22 cellular contexts compared by ENCODE assay signal in genomic region chr1:54132485-54132884, GRCh38. TPM values are rescaled to one million over a fixed set of nuclear protein-coding genes. Genes with fewer than 3 reads are reported as not detected.
"Had no signal": no experiment of that assay in that cellular context is flagged by ENCODE, and none has a peak within 500 bp of the region (broad histone marks: within the 10 kb centered on the region; RNA-seq: fewer than 3 reads in every experiment).

No MANE protein-coding gene starts in this region.

- H3K4me1 Mint-ChIP-seq: natural killer cell; stimulated activated naive B cell treated with anti-CD40 and anti-IgM and Interleukin-4, amounts not matched to agents 10 μg/mL and 1 μg/mL and 100 μg/mL, for 72 hours had no signal

- H3K4me3 Mint-ChIP-seq: activated T-cell treated with anti-CD3 and anti-CD28 coated beads, Interleukin-2, amount 50 U/mL, for 72 hours; dendritic cell treated with granulocyte-macrophage colony-stimulating factor and Interleukin-4, amounts not matched to agents 40 ng/mL and 50 ng/mL, for 4 days; natural killer cell; stimulated activated naive B cell treated with anti-CD40 and anti-IgM and Interleukin-4, amounts not matched to agents 10 μg/mL and 1 μg/mL and 100 μg/mL, for 72 hours; T-helper 2 cell treated with Interferon-gamma antibody and Interleukin-4, amounts not matched to agents 5 μg/mL and 100 μg/mL, for 36 hours had no signal

- H3K36me3 ChIP-seq: esophagus muscularis mucosa, gastroesophageal sphincter, heart left ventricle, neutrophil, spleen, thoracic aorta had no signal

- H3K36me3 Mint-ChIP-seq: natural killer cell; stimulated activated naive B cell treated with anti-CD40 and anti-IgM and Interleukin-4, amounts not matched to agents 10 μg/mL and 1 μg/mL and 100 μg/mL, for 72 hours had no signal

- H3K4me1 ChIP-seq: esophagus muscularis mucosa, gastroesophageal sphincter, heart left ventricle had no signal

- DNase-seq: activated CD4-positive, alpha-beta T cell treated with anti-CD3 and anti-CD28 coated beads, Interleukin-2, amount 50 U/mL, for 1 hour; activated CD8-positive, alpha-beta memory T cell treated with anti-CD3 and anti-CD28 coated beads for 24 hours; activated CD8-positive, alpha-beta memory T cell treated with anti-CD3 and anti-CD28 coated beads, Interleukin-2, amount 50 U/mL, for 48 hours; activated effector memory CD4-positive, alpha-beta T cell treated with anti-CD3 and anti-CD28 coated beads, Interleukin-2, amount 50 U/mL, for 16 hours; activated naive CD4-positive, alpha-beta T cell treated with anti-CD3 and anti-CD28 coated beads, Interleukin-2, amount 50 U/mL, for 16 hours; activated T-cell treated with anti-CD3 and anti-CD28 coated beads, Interleukin-2, amount 50 U/mL, for 72 hours; amniotic stem cell; effector CD8-positive, alpha-beta T cell; heart left ventricle; natural killer cell; spleen; stimulated activated naive B cell treated with anti-CD40 and anti-IgM and Interleukin-4, amounts not matched to agents 10 μg/mL and 1 μg/mL and 100 μg/mL, for 72 hours had no signal

- H3K9me3 Mint-ChIP-seq: activated T-cell treated with anti-CD3 and anti-CD28 coated beads, Interleukin-2, amount 50 U/mL, for 72 hours; dendritic cell treated with granulocyte-macrophage colony-stimulating factor and Interleukin-4, amounts not matched to agents 40 ng/mL and 50 ng/mL, for 4 days; natural killer cell; stimulated activated naive B cell treated with anti-CD40 and anti-IgM and Interleukin-4, amounts not matched to agents 10 μg/mL and 1 μg/mL and 100 μg/mL, for 72 hours; T-helper 2 cell treated with Interferon-gamma antibody and Interleukin-4, amounts not matched to agents 5 μg/mL and 100 μg/mL, for 36 hours had no signal

- H3K27me3 ChIP-seq: esophagus muscularis mucosa, gastroesophageal sphincter, heart left ventricle, neutrophil, spleen had no signal

- H3K27ac ChIP-seq: esophagus muscularis mucosa, gastroesophageal sphincter, heart left ventricle, neutrophil, spleen, thoracic aorta had no signal

- H3K9me3 ChIP-seq: esophagus muscularis mucosa, gastroesophageal sphincter, heart left ventricle, neutrophil, spleen, thoracic aorta had no signal

- H3K27ac Mint-ChIP-seq: activated T-cell treated with anti-CD3 and anti-CD28 coated beads, Interleukin-2, amount 50 U/mL, for 72 hours; dendritic cell treated with granulocyte-macrophage colony-stimulating factor and Interleukin-4, amounts not matched to agents 40 ng/mL and 50 ng/mL, for 4 days; natural killer cell; stimulated activated naive B cell treated with anti-CD40 and anti-IgM and Interleukin-4, amounts not matched to agents 10 μg/mL and 1 μg/mL and 100 μg/mL, for 72 hours; T-helper 2 cell treated with Interferon-gamma antibody and Interleukin-4, amounts not matched to agents 5 μg/mL and 100 μg/mL, for 36 hours had no signal

- H3K4me3 ChIP-seq: esophagus muscularis mucosa, gastroesophageal sphincter, heart left ventricle, spleen, thoracic aorta had no signal

- H3K27me3 Mint-ChIP-seq: dendritic cell treated with granulocyte-macrophage colony-stimulating factor and Interleukin-4, amounts not matched to agents 40 ng/mL and 50 ng/mL, for 4 days had no signal

RNA-seq across cellular contexts. Expression of gene CDCP2, which starts 20.3 kb away (rescaled TPM):
- total RNA-seq: activated T-cell treated with anti-CD3 and anti-CD28 coated beads, Interleukin-2, amount 50 U/mL, for 72 hours; cerebellum; renal cortical epithelial cell; thoracic aorta; urinary bladder had no signal
- polyA plus RNA-seq: heart left ventricle, liver, spleen, urinary bladder had no signal
